In genomic region chr6:73823832-73824231, GRCh38 we compare ENCODE assay signal across 24 cellular contexts.
"Had no signal": no experiment of that assay in that cellular context is flagged by ENCODE, and none has a peak within 500 bp of the region (broad histone marks: within the 10 kb centered on the region; RNA-seq: fewer than 3 reads in every experiment).

No MANE protein-coding gene starts in this region.

- H3K4me1 Mint-ChIP-seq: activated naive CD8-positive, alpha-beta T cell treated with anti-CD3 and anti-CD28 coated beads, Interleukin-2, amount 10 ng/mL, durations not matched to agents 7 days and 5 days; memory B cell had no signal

- DNase-seq: activated CD4-positive, alpha-beta memory T cell treated with anti-CD3 and anti-CD28 coated beads for 36 hours; activated CD4-positive, alpha-beta T cell treated with anti-CD3 and anti-CD28 coated beads for 48 hours; activated CD4-positive, CD25-positive, alpha-beta regulatory T cell; activated naive CD4-positive, alpha-beta T cell treated with anti-CD3 and anti-CD28 coated beads for 36 hours; activated naive CD8-positive, alpha-beta T cell treated with anti-CD3 and anti-CD28 coated beads, Interleukin-2, amount 10 ng/mL, durations not matched to agents 7 days and 5 days; activated T-cell treated with anti-CD3 and anti-CD28 coated beads, Interleukin-2, amount 50 U/mL, for 48 hours; amniotic stem cell; cortex of kidney; islet precursor cell; left cardiac atrium; nephron progenitor cell; occipital lobe; posterior cingulate gyrus; sigmoid colon; stimulated activated CD4-positive, alpha-beta T cell treated with anti-CD3 and anti-CD28 coated beads, Interleukin-15, amount 100 ng/mL, for 24 hours; stimulated activated CD8-positive, alpha-beta memory T cell treated with anti-CD3 and anti-CD28 coated beads, Interleukin-4, amount 100 ng/mL, for 48 hours; stimulated activated naive CD4-positive, alpha-beta T cell; testis; trophoblast cell; uterus had no signal

- H3K27ac Mint-ChIP-seq: activated CD4-positive, alpha-beta memory T cell treated with anti-CD3 and anti-CD28 coated beads for 36 hours; activated naive CD4-positive, alpha-beta T cell treated with anti-CD3 and anti-CD28 coated beads for 36 hours; activated naive CD8-positive, alpha-beta T cell treated with anti-CD3 and anti-CD28 coated beads, Interleukin-2, amount 10 ng/mL, durations not matched to agents 7 days and 5 days; memory B cell had no signal

- H3K27me3 ChIP-seq: heart left ventricle, sigmoid colon, testis, uterus had no signal

- H3K9me3 Mint-ChIP-seq: memory B cell, nephron progenitor cell had no signal

- H3K9me3 ChIP-seq: testis, uterus had no signal

- ATAC-seq: left cardiac atrium had no signal

- H3K4me3 Mint-ChIP-seq: activated CD4-positive, alpha-beta memory T cell treated with anti-CD3 and anti-CD28 coated beads for 36 hours; activated naive CD4-positive, alpha-beta T cell treated with anti-CD3 and anti-CD28 coated beads for 36 hours; activated naive CD8-positive, alpha-beta T cell treated with anti-CD3 and anti-CD28 coated beads, Interleukin-2, amount 10 ng/mL, durations not matched to agents 7 days and 5 days; memory B cell; nephron progenitor cell had no signal

- H3K4me1 ChIP-seq: heart left ventricle, testis, uterus had no signal

- H3K4me3 ChIP-seq: heart left ventricle, sigmoid colon, smooth muscle cell, testis, uterus had no signal

- H3K27me3 Mint-ChIP-seq: activated CD4-positive, alpha-beta memory T cell treated with anti-CD3 and anti-CD28 coated beads for 36 hours; memory B cell had no signal

- H3K36me3 ChIP-seq: uterus had no signal

- H3K27ac ChIP-seq: epithelial cell of prostate, testis had no signal

- H3K36me3 Mint-ChIP-seq: activated naive CD8-positive, alpha-beta T cell treated with anti-CD3 and anti-CD28 coated beads, Interleukin-2, amount 10 ng/mL, durations not matched to agents 7 days and 5 days; memory B cell had no signal
